ENCODE assay signal across 8 cellular contexts in genomic region chr11:63023851-63024648, GRCh38. TPM values are rescaled to one million over a fixed set of nuclear protein-coding genes. Genes with fewer than 3 reads are reported as not detected.
A peak's percentile ranks its signal among the peaks of the same experiment; 100 is the strongest.
DNase-seq lines count a peak whose midpoint lies in the region; ATAC-seq lines count a peak whose summit lies in the region.

No MANE protein-coding gene starts in this region.

- ATAC-seq in HG02642 (IDR thresholded peaks at IDR 0.05; ENCODE audit: poor library complexity, unreplicated experiment) (peak; percentile 66), HG02973 (IDR thresholded peaks at IDR 0.05; ENCODE audit: unreplicated experiment) (no peak)

- no peaks in the 10 kb centered on the region for H3K9me3 Mint-ChIP-seq in activated CD4-positive, alpha-beta memory T cell treated with anti-CD3 and anti-CD28 coated beads, Interleukin-2, amount 10 ng/mL, durations not matched to agents 7 days and 5 days

- CTCF ChIA-PET in activated CD4-positive, alpha-beta memory T cell treated with anti-CD3 and anti-CD28 coated beads, Interleukin-2, amount 10 ng/mL, durations not matched to agents 7 days and 5 days (lab: Charles Lee) = interaction anchor here (1.1 to 8.0 kb wide), 7 partner anchors 9 to 121 kb away, joined by 3 to 156 read pairs (median 5); partner anchors contain the start of gene SLC22A8

- H3K27me3 Mint-ChIP-seq in activated CD4-positive, alpha-beta memory T cell treated with anti-CD3 and anti-CD28 coated beads, Interleukin-2, amount 10 ng/mL, durations not matched to agents 7 days and 5 days = peaks cover 12% of the 10 kb centered on the region

- H3K27ac Mint-ChIP-seq in activated CD4-positive, alpha-beta memory T cell treated with anti-CD3 and anti-CD28 coated beads, Interleukin-2, amount 10 ng/mL, durations not matched to agents 7 days and 5 days = no peak overlapping the region

- DNase-seq in D341Med (ENCODE audit: low spot score) = peak; percentile 88
- peak; percentile 52 for DNase-seq in NCI-H82 treated with DMSO at 0.1 percent for 48 hours (lab: John Stamatoyannopoulos, UW; ENCODE audit: unreplicated experiment)
- DNase-seq in activated CD4-positive, alpha-beta memory T cell treated with anti-CD3 and anti-CD28 coated beads, Interleukin-2, amount 10 ng/mL, durations not matched to agents 7 days and 5 days = peak; percentile 82
- peak; percentile 80 for DNase-seq in effector CD4-positive, alpha-beta T cell
- DNase-seq in medulla oblongata (ENCODE audit: extremely low spot score) = peak; percentile 92
- DNase-seq in stimulated activated CD8-positive, alpha-beta memory T cell treated with anti-CD3 and anti-CD28 coated beads, Interleukin-15, amount 100 ng/mL, for 1 hour (ENCODE audit: low read depth) = peak; percentile 80

- H3K36me3 Mint-ChIP-seq in activated CD4-positive, alpha-beta memory T cell treated with anti-CD3 and anti-CD28 coated beads, Interleukin-2, amount 10 ng/mL, durations not matched to agents 7 days and 5 days (ENCODE audit: low read depth) = no peaks in the 10 kb centered on the region

- POLR2A ChIA-PET in activated CD4-positive, alpha-beta memory T cell treated with anti-CD3 and anti-CD28 coated beads, Interleukin-2, amount 10 ng/mL, durations not matched to agents 7 days and 5 days (lab: Charles Lee) = no interaction called here

- H3K4me1 Mint-ChIP-seq in activated CD4-positive, alpha-beta memory T cell treated with anti-CD3 and anti-CD28 coated beads, Interleukin-2, amount 10 ng/mL, durations not matched to agents 7 days and 5 days = peaks cover 2% of the 10 kb centered on the region

- H3K4me3 Mint-ChIP-seq in activated CD4-positive, alpha-beta memory T cell treated with anti-CD3 and anti-CD28 coated beads, Interleukin-2, amount 10 ng/mL, durations not matched to agents 7 days and 5 days = no peak overlapping the region

RNA-seq across cellular contexts. Expression of gene SLC22A8, which starts 8.4 kb away (rescaled TPM):
- total RNA-seq in activated CD4-positive, alpha-beta memory T cell treated with anti-CD3 and anti-CD28 coated beads, Interleukin-2, amount 10 ng/mL, durations not matched to agents 7 days and 5 days = not detected

RNA-seq across cellular contexts. Expression of gene SLC22A6, which starts 39.3 kb away (rescaled TPM):
- total RNA-seq in activated CD4-positive, alpha-beta memory T cell treated with anti-CD3 and anti-CD28 coated beads, Interleukin-2, amount 10 ng/mL, durations not matched to agents 7 days and 5 days = not detected
